28 cellular contexts compared by ENCODE assay signal in the genomic region with DNA sequence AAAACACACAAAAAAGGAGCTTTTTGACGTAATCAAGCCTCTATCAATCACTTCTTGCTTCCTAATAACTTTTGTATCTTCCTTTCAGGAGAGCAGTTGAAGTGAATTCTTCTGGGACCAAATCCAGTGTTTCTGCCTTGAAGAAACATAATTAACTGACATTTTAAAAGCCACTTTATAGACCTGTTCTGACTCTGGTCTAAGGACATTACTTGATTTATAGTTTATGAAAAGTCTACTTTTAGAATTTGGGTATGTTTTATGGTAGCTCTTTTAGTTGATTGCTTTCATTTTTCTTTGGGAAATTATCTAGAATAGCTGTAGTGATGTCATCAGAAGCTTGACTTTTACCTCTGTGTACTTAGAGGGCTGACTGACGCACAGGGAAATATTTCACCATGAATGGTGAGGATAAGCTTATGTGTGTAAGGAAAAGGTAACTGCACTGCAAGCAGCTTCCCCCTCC.
DNase-seq lines count a peak whose midpoint lies in the region; FAIRE-seq and TF ChIP-seq lines count a peak whose summit lies in the region.
"Had no signal": no experiment of that assay in that cellular context is flagged by ENCODE, and none has a peak within 500 bp of the region (broad histone marks: within the 10 kb centered on the region; RNA-seq: fewer than 3 reads in every experiment).

No MANE protein-coding gene starts in this region.

- no peak overlapping the region for H3K9ac ChIP-seq in liver (ENCODE audit: low read depth in 1 of 2, low read length in 2 of 2)

- H3K4me3 ChIP-seq in bronchial epithelial cell (ENCODE audit: low read depth, low read length): no peak overlapping the region
- no peak overlapping the region for H3K4me3 ChIP-seq in liver (ENCODE audit: low read depth in 1 of 3, low read length in 3 of 3)
- H3K4me3 ChIP-seq in thyroid gland (replicated peaks in 1 of 3): no peak overlapping the region
- no peak overlapping the region for H3K4me3 ChIP-seq in small intestine (ENCODE audit: low read depth in 1 of 2, low read length in 2 of 2)
- H3K4me3 ChIP-seq: breast epithelium, colonic mucosa, gastrocnemius medialis, HAP-1, SK-N-MC, thoracic aorta had no signal

- H3K4me1 Mint-ChIP-seq in HFFc6 (ENCODE audit: low read depth): peaks cover 65% of the 10 kb centered on the region; the same call in 1 of the 2 replicates
- H3K4me1 Mint-ChIP-seq: CD14-positive monocyte, IgD-negative memory B cell had no signal

- FAIRE-seq in bronchial epithelial cell (lab: Jason Lieb, UNC) (no peak), small intestine (lab: Jason Lieb, UNC) (no peak)
- FAIRE-seq: RCC 7860 had no signal

- H3K27me3 Mint-ChIP-seq in HFFc6 (ENCODE audit: insufficient read depth): peaks cover 4% of the 10 kb centered on the region
- H3K27me3 Mint-ChIP-seq: IgD-negative memory B cell had no signal

- H3K27ac ChIP-seq in liver (ENCODE audit: low read depth in 1 of 2, low read length in 2 of 2): peak overlapping the region in 1 of 2 donors; percentile 4
- H3K27ac ChIP-seq in thyroid gland: peak overlapping the region in 2 of 3 donors; percentile 56 to 69
- H3K27ac ChIP-seq in small intestine (ENCODE audit: low read depth in 1 of 2, low read length in 1 of 2): no peak overlapping the region
- H3K27ac ChIP-seq: breast epithelium, colonic mucosa, gastrocnemius medialis, SK-N-MC, thoracic aorta had no signal

- no peak for TF ChIP-seq CTCF in HFFc6 (IDR thresholded peaks at IDR 0.05)
- TF ChIP-seq CTCF in bronchial epithelial cell (IDR thresholded peaks at IDR 0.05; ENCODE audit: insufficient read depth, low read length, severe bottlenecking): no peak
- TF ChIP-seq CTCF in liver (IDR thresholded peaks at IDR 0.05; ENCODE audit: low read depth, low read length, missing input control): no peak
- no peak for TF ChIP-seq CTCF in thyroid gland (IDR thresholded peaks at IDR 0.05)

- peak overlapping the region; percentile 42; the same call in 1 of the 2 replicates for H3K27ac Mint-ChIP-seq in HFFc6
- H3K27ac Mint-ChIP-seq: CD14-positive monocyte, IgD-negative memory B cell had no signal

- DNase-seq in HFFc6 (no peak), bronchial epithelial cell (ENCODE audit: low read depth) (peak; percentile 16), thyroid gland (no peak), NCI-H748 (lab: John Stamatoyannopoulos, UW; ENCODE audit: unreplicated experiment) (no peak), putamen (ENCODE audit: low spot score) (no peak), small intestine (no peak)
- DNase-seq in activated naive CD4-positive, alpha-beta T cell treated with anti-CD3 and anti-CD28 coated beads, Interleukin-2, amount 50 U/mL, for 16 hours: no peak
- DNase-seq: activated CD4-positive, alpha-beta T cell treated with anti-CD3 and anti-CD28 coated beads for 4 hours; activated T-cell treated with anti-CD3 and anti-CD28 coated beads, Interleukin-2, amount 50 U/mL, for 4 hours; colonic mucosa; effector memory CD4-positive, alpha-beta T cell; gastrocnemius medialis; islet precursor cell; NCI-H1092 treated with DMSO at 0.1 percent for 48 hours; NCI-H524; occipital lobe; right cardiac atrium; stimulated activated CD4-positive, alpha-beta T cell treated with anti-CD3 and anti-CD28 coated beads, Interleukin-15, amount 100 ng/mL, for 24 hours; stimulated activated naive CD8-positive, alpha-beta T cell treated with anti-CD3 and anti-CD28 coated beads, Interleukin-15, Interleukin-2, amounts not matched to agents 100 U/mL and 50 U/mL, for 24 hours; T-helper 2 cell had no signal

- H3K36me3 ChIP-seq in bronchial epithelial cell (ENCODE audit: control insufficient read depth, insufficient read depth, low read length) (no peaks in the 10 kb centered on the region), liver (ENCODE audit: control insufficient read depth in 4 of 4, insufficient read depth in 3 of 4, low read depth in 1 of 4, low read length in 3 of 4) (no peaks in the 10 kb centered on the region), thyroid gland (no peaks in the 10 kb centered on the region), small intestine (ENCODE audit: control insufficient read depth in 2 of 2, insufficient read depth in 2 of 2, low read length in 2 of 2) (no peaks in the 10 kb centered on the region)
- H3K36me3 ChIP-seq: breast epithelium, colonic mucosa, gastrocnemius medialis, HAP-1, thoracic aorta had no signal

- H3K9me3 Mint-ChIP-seq in HFFc6: no peaks in the 10 kb centered on the region
- H3K9me3 Mint-ChIP-seq: activated T-cell treated with anti-CD3 and anti-CD28 coated beads, Interleukin-2, amount 50 U/mL, for 4 hours had no signal

- intact Hi-C loops in thyroid gland (cut with DNase I): no loop called here

- peaks cover 0 to 3% (median under 1%) of the 10 kb centered on the region in 4 donors for H3K4me1 ChIP-seq in liver (ENCODE audit: control insufficient read depth in 4 of 4, insufficient read depth in 4 of 4, low read length in 3 of 4)
- H3K4me1 ChIP-seq in thyroid gland: peaks cover 16 to 34% of the 10 kb centered on the region in 2 donors
- no peaks in the 10 kb centered on the region for H3K4me1 ChIP-seq in small intestine (ENCODE audit: control insufficient read depth in 2 of 2, insufficient read depth in 1 of 2, low read depth in 1 of 2, low read length in 1 of 2)
- H3K4me1 ChIP-seq: breast epithelium, colonic mucosa had no signal

- WGBS in liver: 58% methylated on average over 2 of the region's 2 CpGs
- 69 to 74% methylated on average over 2 of the region's 2 CpGs for WGBS in thyroid gland, 2 donors
- WGBS in small intestine, 3 donors: 46 to 64% (median 49%) methylated on average over 2 of the region's 2 CpGs

- no peaks in the 10 kb centered on the region for H3K9me3 ChIP-seq in liver (ENCODE audit: control insufficient read depth in 4 of 4, low read length in 3 of 4)
- no peaks in the 10 kb centered on the region for H3K9me3 ChIP-seq in thyroid gland
- no peaks in the 10 kb centered on the region for H3K9me3 ChIP-seq in small intestine (ENCODE audit: control insufficient read depth, low read depth)
- H3K9me3 ChIP-seq: breast epithelium, colonic mucosa, gastrocnemius medialis, thoracic aorta had no signal

- TF ChIP-seq POLR2A in thyroid gland (IDR thresholded peaks at IDR 0.05): no peak

- no peaks in the 10 kb centered on the region for H3K27me3 ChIP-seq in bronchial epithelial cell (ENCODE audit: control insufficient read depth, insufficient read depth, low read length)
- H3K27me3 ChIP-seq in liver (ENCODE audit: control insufficient read depth in 4 of 4, insufficient read depth in 4 of 4, low read length in 3 of 4): no peaks in the 10 kb centered on the region
- H3K27me3 ChIP-seq in thyroid gland: no peaks in the 10 kb centered on the region
- H3K27me3 ChIP-seq in small intestine (ENCODE audit: control insufficient read depth in 2 of 2, insufficient read depth in 2 of 2, low read length in 2 of 2): no peaks in the 10 kb centered on the region
- H3K27me3 ChIP-seq: breast epithelium, colonic mucosa, gastrocnemius medialis had no signal

- H3K4me3 Mint-ChIP-seq in HFFc6: peak overlapping the region; percentile 8; the same call in 1 of the 2 replicates
- H3K4me3 Mint-ChIP-seq: activated T-cell treated with anti-CD3 and anti-CD28 coated beads, Interleukin-2, amount 50 U/mL, for 4 hours; CD14-positive monocyte; IgD-negative memory B cell had no signal

- TF ChIP-seq RAD21 in liver (IDR thresholded peaks at IDR 0.05): peak; percentile 11 to 13

- H3K36me3 Mint-ChIP-seq in HFFc6 (ENCODE audit: low read depth): no peaks in the 10 kb centered on the region; the same call in 1 of the 2 replicates
- H3K36me3 Mint-ChIP-seq: CD14-positive monocyte, IgD-negative memory B cell had no signal

TF ChIP-seq in liver, 16 proteins besides CTCF, POLR2A, EP300 and RAD21:
- TF ChIP-seq HNF4A (conservative IDR thresholded peaks at IDR 0.05) (peak in 1 of 2 donors; percentile 27), FOXA2 (IDR thresholded peaks at IDR 0.05) (peak; percentile 90), JUND (IDR thresholded peaks at IDR 0.05) (peak in 1 of 2 donors; percentile 51), FOXA1 (IDR thresholded peaks at IDR 0.05) (peak; percentile 76), RXRA (IDR thresholded peaks at IDR 0.05) (peak in 1 of 2 donors; percentile 45), YY1 (IDR thresholded peaks at IDR 0.05) (peak; percentile 61), EGR1 (IDR thresholded peaks at IDR 0.05; ENCODE audit: low read depth in 2 of 2) (no peak), GABPA (IDR thresholded peaks at IDR 0.05 in 1 of 2, conservative IDR thresholded peaks at IDR 0.05 in 1 of 2) (no peak)
- TF ChIP-seq, protein P1, sequence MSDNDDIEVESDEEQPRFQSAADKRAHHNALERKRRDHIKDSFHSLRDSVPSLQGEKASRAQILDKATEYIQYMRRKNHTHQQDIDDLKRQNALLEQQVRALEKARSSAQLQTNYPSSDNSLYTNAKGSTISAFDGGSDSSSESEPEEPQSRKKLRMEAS (IDR thresholded peaks at IDR 0.05): peak; percentile 38

Comparison
In these comparisons a context has a peak if more than half of its experiments do, and no peak if none do; other contexts are left out.
1. H3K27ac ChIP-seq: peak in thyroid gland (2 of 3); none in small intestine (0 of 2).